In the genomic region with DNA sequence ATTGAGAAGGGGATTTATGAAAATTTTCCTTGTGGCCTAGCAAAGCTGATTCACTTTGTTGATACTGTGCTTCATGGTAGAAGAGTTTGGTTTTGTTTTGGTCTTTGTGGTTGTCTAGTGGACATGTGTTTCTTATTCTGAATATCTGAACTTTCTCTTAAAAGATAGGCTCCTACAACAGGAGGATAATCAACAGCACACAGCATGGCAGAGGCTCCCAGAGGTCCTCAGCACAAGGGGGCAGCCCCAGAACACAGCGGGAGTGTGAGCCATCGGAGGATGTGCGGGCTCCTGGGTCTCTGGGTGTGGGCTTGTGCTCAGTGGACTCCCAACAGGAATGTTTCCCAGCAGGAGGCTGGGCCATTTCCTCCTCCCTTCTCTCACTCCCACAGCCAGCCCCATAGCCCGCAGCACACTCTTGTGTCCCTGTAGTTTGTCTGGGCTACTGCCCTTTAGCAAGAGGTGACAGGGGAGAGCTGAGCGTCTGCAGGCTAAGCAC, we compare ENCODE assay signal across 12 cellular contexts.
DNase-seq lines count a peak whose midpoint lies in the region; ATAC-seq, FAIRE-seq and TF ChIP-seq lines count a peak whose summit lies in the region.
"Had no signal": no experiment of that assay in that cellular context is flagged by ENCODE, and none has a peak within 500 bp of the region (broad histone marks: within the 10 kb centered on the region; RNA-seq: fewer than 3 reads in every experiment).

No MANE protein-coding gene starts in this region.

- WGBS in GM12878 (ENCODE audit: insufficient coverage, insufficient replicate concordance, low lambda C conversion rate, missing lambda C conversion rate): 81% methylated on average over 5 of the region's 5 CpGs

- CTCF ChIA-PET in GM12878 (lab: Yijun Ruan, JAX): interaction anchor here (1.2 to 2.7 kb wide), 5 partner anchors 17 to 268 kb away, joined by 3 to 9 read pairs (median 6); no protein-coding TSS in a partner anchor

- POLR2A ChIA-PET in GM12878 (lab: Charles Lee): interaction anchor here (0.6 kb wide), 1 partner anchor 238 kb away, joined by 3 read pairs; no protein-coding TSS in a partner anchor

- peak overlapping the region; percentile 39; the same call in 1 of the 2 replicates for H3K4me3 ChIP-seq in GM12878
- H3K4me3 ChIP-seq in uterus: no peak overlapping the region

- H3K4me3 Mint-ChIP-seq in activated T-cell treated with anti-CD3 and anti-CD28 coated beads, Interleukin-2, amount 50 U/mL, for 72 hours: peak overlapping the region; percentile 58
- H3K4me3 Mint-ChIP-seq: central memory CD8-positive, alpha-beta T cell had no signal

- H4K20me1 ChIP-seq in GM12878 (ENCODE audit: control insufficient read depth, insufficient read depth): no peaks in the 10 kb centered on the region

- FAIRE-seq in GM12878 (lab: Jason Lieb, UNC): no peak
- FAIRE-seq: kidney had no signal

- SMC1A ChIA-PET in GM12878 (lab: Charles Lee; ENCODE audit: uncharacterized antibody, unreplicated experiment): interaction anchor here (0.8 to 2.0 kb wide), 7 partner anchors 12 to 256 kb away, joined by 3 to 9 read pairs (median 3); no protein-coding TSS in a partner anchor

- H3K27ac Mint-ChIP-seq in activated T-cell treated with anti-CD3 and anti-CD28 coated beads, Interleukin-2, amount 50 U/mL, for 72 hours: no peak overlapping the region

- no peaks in the 10 kb centered on the region for H3K27me3 Mint-ChIP-seq in activated T-cell treated with anti-CD3 and anti-CD28 coated beads, Interleukin-2, amount 50 U/mL, for 72 hours (ENCODE audit: low read depth)
- H3K27me3 Mint-ChIP-seq: central memory CD8-positive, alpha-beta T cell had no signal

- TF ChIP-seq RAD21 in GM12878 (IDR thresholded peaks at IDR 0.05; ENCODE audit: insufficient read depth, low read depth, low read length): peak; percentile 17; the same call in 1 of the 2 replicates

- in situ Hi-C loops in GM12878 (cut with MboI): no loop called here

- H3K27me3 ChIP-seq in GM12878 (replicated peaks in 1 of 2; ENCODE audit: control insufficient read depth in 2 of 2, insufficient read depth in 2 of 2, low read length in 1 of 2) (no peaks in the 10 kb centered on the region), uterus (no peaks in the 10 kb centered on the region)

- H3K36me3 Mint-ChIP-seq in activated T-cell treated with anti-CD3 and anti-CD28 coated beads, Interleukin-2, amount 50 U/mL, for 72 hours (ENCODE audit: insufficient read depth in 2 of 2): peaks cover 0 to 3% of the 10 kb centered on the region in 2 donors

- ATAC-seq in activated T-cell treated with anti-CD3 and anti-CD28 coated beads, Interleukin-2, amount 50 U/mL, for 72 hours (replicated peaks in 1 of 2): no peak
- ATAC-seq in GM12878: no peak

- RAD21 ChIA-PET in GM12878 (lab: Charles Lee; ENCODE audit: unreplicated experiment): interaction anchor here (1.1 to 1.4 kb wide), 2 partner anchors 20 to 251 kb away, joined by 4 read pairs; no protein-coding TSS in a partner anchor

- H3K9me3 Mint-ChIP-seq in activated T-cell treated with anti-CD3 and anti-CD28 coated beads, Interleukin-2, amount 50 U/mL, for 72 hours: no peaks in the 10 kb centered on the region
- H3K9me3 Mint-ChIP-seq: central memory CD8-positive, alpha-beta T cell had no signal

- H3K4me1 ChIP-seq in GM12878 (ENCODE audit: control insufficient read depth, insufficient read depth, low read length) (peaks cover 41% of the 10 kb centered on the region), uterus (no peaks in the 10 kb centered on the region)

- H3K27ac ChIP-seq in GM12878 (ENCODE audit: control insufficient read depth, insufficient read depth) (peak overlapping the region; percentile 91), uterus (peak overlapping the region; percentile 47 to 56)
- H3K27ac ChIP-seq: C4-2B had no signal

- intact Hi-C loops in GM12878 (cut with micrococcal nuclease; ENCODE audit: unreplicated experiment) (no loop called here), uterus (cut with DNase I; ENCODE audit: low total_unique reads) (no loop called here)

- no peak for TF ChIP-seq EP300 in GM12878 (IDR thresholded peaks at IDR 0.05; ENCODE audit: borderline replicate concordance in 1 of 2, control insufficient read depth in 1 of 2, low read depth in 2 of 2, low read length in 2 of 2)

- no peak overlapping the region for H2AFZ ChIP-seq in GM12878 (ENCODE audit: control insufficient read depth, low read depth, low read length)

- DNase-seq in activated T-cell treated with anti-CD3 and anti-CD28 coated beads, Interleukin-2, amount 50 U/mL, for 72 hours: no peak
- DNase-seq in activated T-cell treated with anti-CD3 and anti-CD28 coated beads for 4 hours (no peak), GM12878 (ENCODE audit: low read depth, low spot score) (no peak), left kidney (ENCODE audit: low read depth, low spot score) (peak; percentile 66), uterus (no peak), NCI-H1436 treated with DMSO at 0.1 percent for 48 hours (lab: John Stamatoyannopoulos, UW) (no peak)
- no peak for DNase-seq in central memory CD4-positive, alpha-beta T cell
- no peak for DNase-seq in effector CD4-positive, alpha-beta T cell
- DNase-seq: kidney; stimulated activated CD4-positive, alpha-beta T cell treated with anti-CD3 and anti-CD28 coated beads, Interleukin-4, amount 100 ng/mL, for 24 hours had no signal

- 0 out of 2 replicates have a peak overlapping the region, but pooled peaks have one; percentile 11 for H3K4me2 ChIP-seq in GM12878 (ENCODE audit: control insufficient read depth, insufficient read depth)

- H3K79me2 ChIP-seq in GM12878 (ENCODE audit: control insufficient read depth, insufficient read depth, low read length): no peaks in the 10 kb centered on the region

- H3K9me3 ChIP-seq in GM12878 (replicated peaks; ENCODE audit: control insufficient read depth, insufficient read depth, low read length): no peaks in the 10 kb centered on the region
- no peaks in the 10 kb centered on the region for H3K9me3 ChIP-seq in uterus

- H3K36me3 ChIP-seq in GM12878 (ENCODE audit: control insufficient read depth in 2 of 2, insufficient read depth in 2 of 2, low read length in 1 of 2) (peaks cover 22 to 36% of the 10 kb centered on the region in 2 experiments), uterus (no peaks in the 10 kb centered on the region)

- H3K9ac ChIP-seq in GM12878 (ENCODE audit: control insufficient read depth, insufficient read depth, low read length): peak overlapping the region; percentile 33; the same call in 1 of the 2 replicates

- BruUV-seq in GM12878 (replicated peaks; lab: Mats Ljungman, UMichigan): no TSS peak

- H3K4me1 Mint-ChIP-seq in activated T-cell treated with anti-CD3 and anti-CD28 coated beads, Interleukin-2, amount 50 U/mL, for 72 hours (ENCODE audit: low read depth): peaks cover 62% of the 10 kb centered on the region

- no peak for TF ChIP-seq POLR2A in GM12878 (IDR thresholded peaks at IDR 0.05; ENCODE audit: low read depth, low read length)
- TF ChIP-seq POLR2A in uterus (IDR thresholded peaks at IDR 0.05): no peak

- TF ChIP-seq CTCF in GM12878 (IDR thresholded peaks at IDR 0.05 in 2 of 3, conservative IDR thresholded peaks at IDR 0.05 in 1 of 3; ENCODE audit: control insufficient read depth in 2 of 3, extremely low read depth in 1 of 3, insufficient read depth in 1 of 3, low read depth in 3 of 3, low read length in 3 of 3): no peak
- TF ChIP-seq CTCF in uterus (IDR thresholded peaks at IDR 0.05): no peak

TF ChIP-seq in GM12878, 131 proteins besides CTCF, POLR2A, EP300 and RAD21:
- no peak for TF ChIP-seq CEBPB (IDR thresholded peaks at IDR 0.05; ENCODE audit: borderline replicate concordance in 1 of 2, low read depth in 2 of 2, low read length in 2 of 2)
- 0 out of 2 replicates have a peak, but pooled peaks have one; percentile 11 for TF ChIP-seq SMAD5 (IDR thresholded peaks at IDR 0.05; ENCODE audit: low read depth)
- no peak for TF ChIP-seq CBX5 (IDR thresholded peaks at IDR 0.05; ENCODE audit: low read depth)
- TF ChIP-seq FOXM1 (IDR thresholded peaks at IDR 0.05; ENCODE audit: low read depth, low read length): 0 out of 2 replicates have a peak, but pooled peaks have one; percentile 34
- peak; percentile 52; the same call in 1 of the 2 replicates for TF ChIP-seq NFIC (IDR thresholded peaks at IDR 0.05; ENCODE audit: low read depth, low read length)
- TF ChIP-seq YY1 (IDR thresholded peaks at IDR 0.05; ENCODE audit: low read depth, low read length): no peak
- 0 out of 2 replicates have a peak, but pooled peaks have one; percentile 4 for TF ChIP-seq SMC3 (IDR thresholded peaks at IDR 0.05; ENCODE audit: borderline replicate concordance, low read length)
- 0 out of 2 replicates have a peak, but pooled peaks have one; percentile 28 for TF ChIP-seq CBFB (IDR thresholded peaks at IDR 0.05; ENCODE audit: low read depth)
- TF ChIP-seq, protein P1, sequence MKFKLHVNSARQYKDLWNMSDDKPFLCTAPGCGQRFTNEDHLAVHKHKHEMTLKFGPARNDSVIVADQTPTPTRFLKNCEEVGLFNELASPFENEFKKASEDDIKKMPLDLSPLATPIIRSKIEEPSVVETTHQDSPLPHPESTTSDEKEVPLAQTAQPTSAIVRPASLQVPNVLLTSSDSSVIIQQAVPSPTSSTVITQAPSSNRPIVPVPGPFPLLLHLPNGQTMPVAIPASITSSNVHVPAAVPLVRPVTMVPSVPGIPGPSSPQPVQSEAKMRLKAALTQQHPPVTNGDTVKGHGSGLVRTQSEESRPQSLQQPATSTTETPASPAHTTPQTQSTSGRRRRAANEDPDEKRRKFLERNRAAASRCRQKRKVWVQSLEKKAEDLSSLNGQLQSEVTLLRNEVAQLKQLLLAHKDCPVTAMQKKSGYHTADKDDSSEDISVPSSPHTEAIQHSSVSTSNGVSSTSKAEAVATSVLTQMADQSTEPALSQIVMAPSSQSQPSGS (IDR thresholded peaks at IDR 0.05; ENCODE audit: low read length): peak; percentile 60; the same call in 1 of the 2 replicates
- no peak for TF ChIP-seq ESRRA (IDR thresholded peaks at IDR 0.05; ENCODE audit: low read length)
- TF ChIP-seq EZH2 (IDR thresholded peaks at IDR 0.05; ENCODE audit: borderline replicate concordance, control insufficient read depth, low read depth, low read length): no peak
- peak; percentile 89 for TF ChIP-seq RUNX3 (IDR thresholded peaks at IDR 0.05; ENCODE audit: low read length)
